In genomic region chr2:227908266-227909054, GRCh38 we compare ENCODE assay signal across 26 cellular contexts. TPM values are rescaled to one million over a fixed set of nuclear protein-coding genes. Genes with fewer than 3 reads are reported as not detected.
DNase-seq lines count a peak whose midpoint lies in the region; ATAC-seq, FAIRE-seq and TF ChIP-seq lines count a peak whose summit lies in the region.
"Had no signal": no experiment of that assay in that cellular context is flagged by ENCODE, and none has a peak within 500 bp of the region (broad histone marks: within the 10 kb centered on the region; RNA-seq: fewer than 3 reads in every experiment).

No MANE protein-coding gene starts in this region.

- H3K18ac ChIP-seq in trophoblast cell (ENCODE audit: low read length), result no peak overlapping the region

- H2BK120ac ChIP-seq in trophoblast cell (ENCODE audit: insufficient read depth, low read length, poor library complexity), result no peak overlapping the region

- H3K9ac ChIP-seq in trophoblast cell (ENCODE audit: low read length), result no peak overlapping the region

- no peaks in the 10 kb centered on the region for H3K9me3 ChIP-seq in trophoblast cell (ENCODE audit: insufficient read depth, low read depth, low read length)
- H3K9me3 ChIP-seq: psoas muscle had no signal

- no peaks in the 10 kb centered on the region for H3K79me2 ChIP-seq in trophoblast cell (ENCODE audit: control insufficient read depth, insufficient read depth, low read length, poor library complexity)

- no peak for TF ChIP-seq POLR2A in H54 (IDR thresholded peaks at IDR 0.05; ENCODE audit: low read depth, low read length)

- H2AK5ac ChIP-seq in trophoblast cell (ENCODE audit: low read length), result no peak overlapping the region

- H4K91ac ChIP-seq in trophoblast cell (ENCODE audit: low read depth, low read length), result no peak overlapping the region

- no peak overlapping the region for H4K8ac ChIP-seq in trophoblast cell (ENCODE audit: low read depth, low read length)

- H3K14ac ChIP-seq in trophoblast cell (ENCODE audit: low read length), result no peak overlapping the region

- no peak for DNase-seq in H54 (ENCODE audit: insufficient read length, low spot score)
- DNase-seq in RCC 7860 (ENCODE audit: low spot score), result peak; percentile 17
- DNase-seq in epithelial cell of esophagus (ENCODE audit: low read depth), result peak; percentile 69
- peak; percentile 52 to 87 for DNase-seq in trophoblast cell
- DNase-seq in T-helper 1 cell, result no peak
- DNase-seq in NCI-H2081 (lab: John Stamatoyannopoulos, UW), result no peak
- DNase-seq: activated CD4-positive, alpha-beta memory T cell treated with anti-CD3 and anti-CD28 coated beads, Interleukin-2, amount 10 ng/mL, durations not matched to agents 7 days and 5 days; activated CD4-positive, CD25-positive, alpha-beta regulatory T cell; activated naive CD4-positive, alpha-beta T cell treated with Interleukin-2 at 50 U/mL for 16 hours; activated T-cell treated with anti-CD3 and anti-CD28 coated beads, Interleukin-2, amount 50 U/mL, for 1 hour; amygdala; CD4-positive, alpha-beta memory T cell; central memory CD4-positive, alpha-beta T cell; islet precursor cell; KBM-7; NCI-H1436 treated with DMSO at 0.1 percent for 48 hours; NCI-H524; psoas muscle; RPMI8226; stimulated activated CD4-positive, alpha-beta T cell treated with anti-CD3 and anti-CD28 coated beads, Interleukin-4, amount 100 ng/mL, for 1 hour; stimulated activated naive CD4-positive, alpha-beta T cell treated with Interleukin-2 at 50 U/mL for 16 hours; T1000 had no signal

- no peaks in the 10 kb centered on the region for H3K36me3 ChIP-seq in trophoblast cell (ENCODE audit: control insufficient read depth in 1 of 2, insufficient read depth in 2 of 2, low read length in 2 of 2)

- no peak for ATAC-seq in GM19452 (IDR thresholded peaks at IDR 0.05; ENCODE audit: unreplicated experiment)
- ATAC-seq: GM12878, psoas muscle had no signal

- H2BK12ac ChIP-seq in trophoblast cell (ENCODE audit: low read length), result no peak overlapping the region

- H2AFZ ChIP-seq in trophoblast cell (ENCODE audit: insufficient read depth, low read length, poor library complexity), result no peak overlapping the region

- H3K4me3 ChIP-seq in epithelial cell of esophagus (ENCODE audit: low read length) (no peak overlapping the region), trophoblast cell (ENCODE audit: low read depth, low read length) (no peak overlapping the region)
- H3K4me3 ChIP-seq: GM12878, psoas muscle, smooth muscle cell had no signal

- no peak for TF ChIP-seq CTCF in epithelial cell of esophagus (IDR thresholded peaks at IDR 0.05; ENCODE audit: insufficient read depth, low read depth, low read length, missing control alignments)

- H3K23ac ChIP-seq in trophoblast cell (ENCODE audit: low read length), result no peak overlapping the region

- FAIRE-seq in H54 (lab: Jason Lieb, UNC), result peak; percentile 43
- no peak for FAIRE-seq in RCC 7860 (lab: Jason Lieb, UNC)
- FAIRE-seq: GM12878, H1 had no signal

- H3K27ac ChIP-seq in trophoblast cell (ENCODE audit: low read depth, low read length), result no peak overlapping the region
- H3K27ac ChIP-seq: psoas muscle had no signal

- no peaks in the 10 kb centered on the region for H3K79me1 ChIP-seq in trophoblast cell (ENCODE audit: low read length)

- no CpG with 5 or more reads among the region's 7 CpGs for WGBS in trophoblast cell (ENCODE audit: extremely low coverage, insufficient coverage, insufficient read length)

- no peaks in the 10 kb centered on the region for H3K27me3 ChIP-seq in trophoblast cell (ENCODE audit: insufficient read depth, low read length)

- H2BK5ac ChIP-seq in trophoblast cell (ENCODE audit: low read depth, low read length, poor library complexity), result no peak overlapping the region

- H3K4me2 ChIP-seq in trophoblast cell (ENCODE audit: low read length), result no peak overlapping the region
- H3K4me2 ChIP-seq: smooth muscle cell had no signal

- H4K12ac ChIP-seq in trophoblast cell (ENCODE audit: low read depth, low read length), result no peak overlapping the region

- H3K4ac ChIP-seq in trophoblast cell (ENCODE audit: low read depth, low read length), result no peak overlapping the region

- no peaks in the 10 kb centered on the region for H3K4me1 ChIP-seq in trophoblast cell (ENCODE audit: control insufficient read depth in 1 of 2, insufficient read depth in 2 of 2, low read length in 2 of 2)
- H3K4me1 ChIP-seq: psoas muscle had no signal

RNA-seq across cellular contexts. Expression of gene DAW1, which starts 37.0 kb away (rescaled TPM):
- polyA plus RNA-seq in trophoblast cell (2013), result 0.24 and 0.33 TPM in 2 replicates
- polyA plus RNA-seq: CD4-positive, alpha-beta memory T cell; smooth muscle cell had no signal

Comparison
In these comparisons a context has a peak if more than half of its experiments do, and no peak if none do; other contexts are left out.
1. DNase-seq: peak in RCC 7860 (single experiment), epithelial cell of esophagus (single experiment) and trophoblast cell (2 of 2); none in H54 (single experiment), T-helper 1 cell (0 of 5) and NCI-H2081 (0 of 2).